15 cellular contexts compared by ENCODE assay signal in genomic region chr21:14685568-14685967, GRCh38.
DNase-seq lines count a peak whose midpoint lies in the region; ATAC-seq, FAIRE-seq and TF ChIP-seq lines count a peak whose summit lies in the region.
"Had no signal": no experiment of that assay in that cellular context is flagged by ENCODE, and none has a peak within 500 bp of the region (broad histone marks: within the 10 kb centered on the region; RNA-seq: fewer than 3 reads in every experiment).

No MANE protein-coding gene starts in this region.

- H3K36me3 ChIP-seq in GM12878 (ENCODE audit: control insufficient read depth in 2 of 2, insufficient read depth in 2 of 2, low read length in 1 of 2) = no peaks in the 10 kb centered on the region
- H3K36me3 ChIP-seq: suprapubic skin had no signal

- BruUV-seq in GM12878 (replicated peaks; lab: Mats Ljungman, UMichigan) = no TSS peak

- no peaks in the 10 kb centered on the region for H3K79me2 ChIP-seq in GM12878 (ENCODE audit: control insufficient read depth, insufficient read depth, low read length)

- POLR2A ChIA-PET in GM12878 (lab: Charles Lee) = interaction anchor here (0.7 to 1.3 kb wide), 3 partner anchors 9 to 139 kb away, joined by 3 read pairs; no protein-coding TSS in a partner anchor

- no peaks in the 10 kb centered on the region for H3K27me3 Mint-ChIP-seq in stimulated activated naive B cell treated with anti-CD40 and anti-IgM and Interleukin-4, amounts not matched to agents 10 μg/mL and 1 μg/mL and 100 μg/mL, for 72 hours
- H3K27me3 Mint-ChIP-seq: activated CD4-positive, alpha-beta T cell treated with anti-CD3 and anti-CD28 coated beads, Interleukin-2, amount 10 ng/mL, durations not matched to agents 7 days and 5 days had no signal

- SMC1A ChIA-PET in GM12878 (lab: Charles Lee; ENCODE audit: uncharacterized antibody, unreplicated experiment) = interaction anchor here (0.7 to 7.6 kb wide), 16 partner anchors 9 to 233 kb away, joined by 3 to 84 read pairs (median 4); no protein-coding TSS in a partner anchor

- ATAC-seq in GM12878 = peak; percentile 4; the same call in 1 of the 3 replicates
- peak; percentile 25 to 30 for ATAC-seq in stimulated activated naive B cell treated with anti-CD40 and anti-IgM and Interleukin-4, amounts not matched to agents 10 μg/mL and 1 μg/mL and 100 μg/mL, for 72 hours (replicated peaks)

- peaks cover 30 to 46% of the 10 kb centered on the region in 2 donors for H3K36me3 Mint-ChIP-seq in stimulated activated naive B cell treated with anti-CD40 and anti-IgM and Interleukin-4, amounts not matched to agents 10 μg/mL and 1 μg/mL and 100 μg/mL, for 72 hours

- H3K4me1 Mint-ChIP-seq in stimulated activated naive B cell treated with anti-CD40 and anti-IgM and Interleukin-4, amounts not matched to agents 10 μg/mL and 1 μg/mL and 100 μg/mL, for 72 hours = peaks cover 55 to 84% of the 10 kb centered on the region in 2 donors

- intact Hi-C loops in GM12878 (cut with micrococcal nuclease; ENCODE audit: unreplicated experiment) (loop anchor here (5.0 to 10.0 kb wide), 2 partner anchors 139 to 153 kb away; no protein-coding TSS in a partner anchor), posterior vena cava (cut with DNase I) (no loop called here)

- in situ Hi-C loops in GM12878 (cut with MboI) = loop anchor here (5.0 kb wide), 1 partner anchor 153 kb away; no protein-coding TSS in a partner anchor

- FAIRE-seq in GM18507 (lab: Jason Lieb, UNC) (peak; percentile 85), GM12878 (lab: Jason Lieb, UNC) (peak; percentile 13)
- FAIRE-seq: keratinocyte had no signal

- H3K4me3 ChIP-seq in GM12878 = no peak overlapping the region
- H3K4me3 ChIP-seq: suprapubic skin had no signal

- RAD21 ChIA-PET in GM12878 (lab: Charles Lee; ENCODE audit: unreplicated experiment) = interaction anchor here (1.0 to 6.0 kb wide), 8 partner anchors 19 to 233 kb away, joined by 3 to 91 read pairs (median 5); no protein-coding TSS in a partner anchor

- peak overlapping the region; percentile 78 for H3K4me2 ChIP-seq in GM12878 (ENCODE audit: control insufficient read depth, insufficient read depth)

- H2AFZ ChIP-seq in GM12878 (ENCODE audit: control insufficient read depth, low read depth, low read length) = peak overlapping the region; percentile 29; the same call in 1 of the 2 replicates

- no peaks in the 10 kb centered on the region for H4K20me1 ChIP-seq in GM12878 (ENCODE audit: control insufficient read depth, insufficient read depth)

- TF ChIP-seq RAD21 in GM12878 (IDR thresholded peaks at IDR 0.05; ENCODE audit: insufficient read depth, low read depth, low read length) = no peak

- peak overlapping the region; percentile 99 for H3K27ac Mint-ChIP-seq in stimulated activated naive B cell treated with anti-CD40 and anti-IgM and Interleukin-4, amounts not matched to agents 10 μg/mL and 1 μg/mL and 100 μg/mL, for 72 hours

- H3K27ac ChIP-seq in GM12878 (ENCODE audit: control insufficient read depth, insufficient read depth) = peak overlapping the region; percentile 88
- H3K27ac ChIP-seq: C4-2B, suprapubic skin had no signal

- peaks cover 57% of the 10 kb centered on the region for H3K4me1 ChIP-seq in GM12878 (ENCODE audit: control insufficient read depth, insufficient read depth, low read length)
- H3K4me1 ChIP-seq: suprapubic skin had no signal

- H3K9me3 Mint-ChIP-seq in stimulated activated naive B cell treated with anti-CD40 and anti-IgM and Interleukin-4, amounts not matched to agents 10 μg/mL and 1 μg/mL and 100 μg/mL, for 72 hours = peaks cover 15 to 19% of the 10 kb centered on the region in 2 donors

- WGBS in GM12878 (ENCODE audit: insufficient coverage, insufficient replicate concordance, low lambda C conversion rate, missing lambda C conversion rate) = 0% methylated on average over 2 of the region's 2 CpGs

- no peak for TF ChIP-seq EP300 in GM12878 (IDR thresholded peaks at IDR 0.05; ENCODE audit: borderline replicate concordance in 1 of 2, control insufficient read depth in 1 of 2, low read depth in 2 of 2, low read length in 2 of 2)

- no peak overlapping the region for H3K9ac ChIP-seq in GM12878 (ENCODE audit: control insufficient read depth, insufficient read depth, low read length)

- TF ChIP-seq POLR2A in GM12878 (IDR thresholded peaks at IDR 0.05; ENCODE audit: low read depth, low read length) = no peak

- CTCF ChIA-PET in GM12878 (lab: Yijun Ruan, JAX) = interaction anchor here (1.3 to 3.5 kb wide), 4 partner anchors 19 to 232 kb away, joined by 4 to 26 read pairs (median 4); no protein-coding TSS in a partner anchor

- DNase-seq in GM18507 (ENCODE audit: extremely low spot score, insufficient read length, low read depth) (no peak), NOMO-1 (lab: John Stamatoyannopoulos, UW; ENCODE audit: unreplicated experiment in 2 of 2) (peak; percentile 69 to 94), GM12878 (ENCODE audit: low read depth, low spot score) (peak; percentile 49), NCI-H526 treated with DMSO at 0.1 percent for 48 hours (lab: John Stamatoyannopoulos, UW) (no peak), posterior vena cava (ENCODE audit: low spot score) (no peak), iPS-NIHi11 (ENCODE audit: low spot score) (no peak)
- DNase-seq in stimulated activated naive B cell treated with anti-CD40 and anti-IgM and Interleukin-4, amounts not matched to agents 10 μg/mL and 1 μg/mL and 100 μg/mL, for 72 hours = peak; percentile 10
- DNase-seq: activated CD4-positive, alpha-beta T cell treated with anti-CD3 and anti-CD28 coated beads, Interleukin-2, amount 10 ng/mL, durations not matched to agents 7 days and 5 days; activated T-cell treated with anti-CD3 and anti-CD28 coated beads, Interleukin-2, amount 50 U/mL, for 48 hours; central memory CD4-positive, alpha-beta T cell; NCI-H510A; stimulated activated CD4-positive, alpha-beta T cell treated with anti-CD3 and anti-CD28 coated beads, Interleukin-15, amount 100 ng/mL, for 24 hours had no signal

- TF ChIP-seq CTCF in GM12878 (IDR thresholded peaks at IDR 0.05 in 2 of 3, conservative IDR thresholded peaks at IDR 0.05 in 1 of 3; ENCODE audit: control insufficient read depth in 2 of 3, extremely low read depth in 1 of 3, insufficient read depth in 1 of 3, low read depth in 3 of 3, low read length in 3 of 3) = no peak

- H3K4me3 Mint-ChIP-seq in stimulated activated naive B cell treated with anti-CD40 and anti-IgM and Interleukin-4, amounts not matched to agents 10 μg/mL and 1 μg/mL and 100 μg/mL, for 72 hours = peak overlapping the region in 1 of 2 donors; percentile 34
- H3K4me3 Mint-ChIP-seq: activated CD4-positive, alpha-beta T cell treated with anti-CD3 and anti-CD28 coated beads, Interleukin-2, amount 10 ng/mL, durations not matched to agents 7 days and 5 days had no signal

- no peaks in the 10 kb centered on the region for H3K27me3 ChIP-seq in GM12878 (replicated peaks in 1 of 2; ENCODE audit: control insufficient read depth in 2 of 2, insufficient read depth in 2 of 2, low read length in 1 of 2)
- H3K27me3 ChIP-seq: suprapubic skin had no signal

- no peaks in the 10 kb centered on the region; the same call in 2 of the 3 replicates for H3K9me3 ChIP-seq in GM12878 (replicated peaks; ENCODE audit: control insufficient read depth, insufficient read depth, low read length)
- H3K9me3 ChIP-seq: suprapubic skin had no signal

TF ChIP-seq in GM12878, 131 proteins besides CTCF, POLR2A, EP300 and RAD21 (continues in another document):
- TF ChIP-seq, protein P1, sequence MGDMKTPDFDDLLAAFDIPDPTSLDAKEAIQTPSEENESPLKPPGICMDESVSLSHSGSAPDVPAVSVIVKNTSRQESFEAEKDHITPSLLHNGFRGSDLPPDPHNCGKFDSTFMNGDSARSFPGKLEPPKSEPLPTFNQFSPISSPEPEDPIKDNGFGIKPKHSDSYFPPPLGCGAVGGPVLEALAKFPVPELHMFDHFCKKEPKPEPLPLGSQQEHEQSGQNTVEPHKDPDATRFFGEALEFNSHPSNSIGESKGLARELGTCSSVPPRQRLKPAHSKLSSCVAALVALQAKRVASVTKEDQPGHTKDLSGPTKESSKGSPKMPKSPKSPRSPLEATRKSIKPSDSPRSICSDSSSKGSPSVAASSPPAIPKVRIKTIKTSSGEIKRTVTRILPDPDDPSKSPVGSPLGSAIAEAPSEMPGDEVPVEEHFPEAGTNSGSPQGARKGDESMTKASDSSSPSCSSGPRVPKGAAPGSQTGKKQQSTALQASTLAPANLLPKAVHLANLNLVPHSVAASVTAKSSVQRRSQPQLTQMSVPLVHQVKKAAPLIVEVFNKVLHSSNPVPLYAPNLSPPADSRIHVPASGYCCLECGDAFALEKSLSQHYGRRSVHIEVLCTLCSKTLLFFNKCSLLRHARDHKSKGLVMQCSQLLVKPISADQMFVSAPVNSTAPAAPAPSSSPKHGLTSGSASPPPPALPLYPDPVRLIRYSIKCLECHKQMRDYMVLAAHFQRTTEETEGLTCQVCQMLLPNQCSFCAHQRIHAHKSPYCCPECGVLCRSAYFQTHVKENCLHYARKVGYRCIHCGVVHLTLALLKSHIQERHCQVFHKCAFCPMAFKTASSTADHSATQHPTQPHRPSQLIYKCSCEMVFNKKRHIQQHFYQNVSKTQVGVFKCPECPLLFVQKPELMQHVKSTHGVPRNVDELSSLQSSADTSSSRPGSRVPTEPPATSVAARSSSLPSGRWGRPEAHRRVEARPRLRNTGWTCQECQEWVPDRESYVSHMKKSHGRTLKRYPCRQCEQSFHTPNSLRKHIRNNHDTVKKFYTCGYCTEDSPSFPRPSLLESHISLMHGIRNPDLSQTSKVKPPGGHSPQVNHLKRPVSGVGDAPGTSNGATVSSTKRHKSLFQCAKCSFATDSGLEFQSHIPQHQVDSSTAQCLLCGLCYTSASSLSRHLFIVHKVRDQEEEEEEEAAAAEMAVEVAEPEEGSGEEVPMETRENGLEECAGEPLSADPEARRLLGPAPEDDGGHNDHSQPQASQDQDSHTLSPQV (IDR thresholded peaks at IDR 0.05) = peak; percentile 77
- peak; percentile 48; the same call in 1 of the 2 replicates for TF ChIP-seq ZNF24 (IDR thresholded peaks at IDR 0.05)

Comparison
In these comparisons a context has a peak if more than half of its experiments do, and no peak if none do; other contexts are left out.
1. DNase-seq: peak in NOMO-1 (2 of 2), GM12878 (single experiment) and stimulated activated naive B cell treated with anti-CD40 and anti-IgM and Interleukin-4, amounts not matched to agents 10 μg/mL and 1 μg/mL and 100 μg/mL, for 72 hours (single experiment); none in GM18507 (single experiment), NCI-H526 treated with DMSO at 0.1 percent for 48 hours (single experiment), posterior vena cava (single experiment) and iPS-NIHi11 (single experiment).